Comparison of ENCODE assay signal across 1 cellular context in genomic region chr16:1485847-1486496, GRCh38.
TF ChIP-seq lines count a peak whose summit lies in the region.

No MANE protein-coding gene starts in this region.

TF ChIP-seq in H1, 55 proteins besides CTCF, POLR2A, EP300 and RAD21:
- no peak for TF ChIP-seq RNF2 (IDR thresholded peaks at IDR 0.05; ENCODE audit: borderline replicate concordance, low read depth, low read length, missing control alignments, poor library complexity, severe bottlenecking)
- TF ChIP-seq GABPA (IDR thresholded peaks at IDR 0.05; ENCODE audit: borderline replicate concordance, insufficient read depth, low read length), result no peak
- no peak for TF ChIP-seq CHD2 (IDR thresholded peaks at IDR 0.05; ENCODE audit: low read length)
- TF ChIP-seq GTF2F1 (IDR thresholded peaks at IDR 0.05; ENCODE audit: borderline replicate concordance, low read depth, low read length), result no peak
- TF ChIP-seq ATF3 (IDR thresholded peaks at IDR 0.05; ENCODE audit: insufficient read depth, low read depth, low read length), result no peak
- TF ChIP-seq RFX5 (IDR thresholded peaks at IDR 0.05; ENCODE audit: borderline replicate concordance, low read depth, low read length), result no peak
- TF ChIP-seq BRCA1 (IDR thresholded peaks at IDR 0.05; ENCODE audit: low read depth, low read length), result no peak
- TF ChIP-seq SRF (IDR thresholded peaks at IDR 0.05; ENCODE audit: low read depth, low read length), result no peak
- TF ChIP-seq SAP30 (IDR thresholded peaks at IDR 0.05; ENCODE audit: insufficient read depth, insufficient replicate concordance, low read length), result no peak
- TF ChIP-seq KDM4A (IDR thresholded peaks at IDR 0.05; ENCODE audit: low read depth, low read length, severe bottlenecking), result no peak
- TF ChIP-seq BACH1 (IDR thresholded peaks at IDR 0.05; ENCODE audit: low read length), result no peak
- no peak for TF ChIP-seq USF2 (IDR thresholded peaks at IDR 0.05; ENCODE audit: low read length)
- TF ChIP-seq NANOG (IDR thresholded peaks at IDR 0.05; ENCODE audit: insufficient read depth, low read depth, low read length, poor library complexity, severe bottlenecking), result no peak
- TF ChIP-seq SIN3A (conservative IDR thresholded peaks at IDR 0.05 in 1 of 2, IDR thresholded peaks at IDR 0.05 in 1 of 2; ENCODE audit: low read depth in 1 of 2, low read length in 2 of 2), result no peak
- no peak for TF ChIP-seq CBX8 (IDR thresholded peaks at IDR 0.05; ENCODE audit: borderline replicate concordance, low read depth, low read length)
- no peak for TF ChIP-seq SIX5 (IDR thresholded peaks at IDR 0.05; ENCODE audit: low read depth, low read length)
- no peak for TF ChIP-seq SUZ12 (IDR thresholded peaks at IDR 0.05; ENCODE audit: low read length)
TF ChIP-seq in H1: peak in this region for 0.
